Comparison of ENCODE assay signal across 19 cellular contexts in the genomic region with DNA sequence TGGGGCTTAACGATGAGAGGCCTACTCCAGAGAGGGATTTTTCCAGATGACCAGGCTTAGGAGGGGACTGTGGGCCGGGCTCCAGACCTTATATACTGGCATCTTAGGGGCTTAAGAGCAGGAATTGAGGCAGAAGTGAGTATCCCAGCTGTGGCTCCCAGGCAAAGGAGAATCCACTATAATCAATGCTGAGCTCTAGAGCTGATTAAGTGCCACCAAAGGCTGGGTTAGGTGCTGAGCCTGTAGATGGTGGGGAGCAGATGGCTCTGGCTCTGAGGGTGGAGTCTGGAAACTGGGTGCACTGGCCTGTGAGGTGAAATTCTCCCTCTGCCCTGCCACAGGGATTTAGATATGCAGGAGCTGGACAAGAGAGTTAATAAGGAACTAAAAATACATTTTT. TPM values are rescaled to one million over a fixed set of nuclear protein-coding genes. Genes with fewer than 3 reads are reported as not detected.
DNase-seq lines count a peak whose midpoint lies in the region; ATAC-seq and TF ChIP-seq lines count a peak whose summit lies in the region.
"Had no signal": no experiment of that assay in that cellular context is flagged by ENCODE, and none has a peak within 500 bp of the region (broad histone marks: within the 10 kb centered on the region; RNA-seq: fewer than 3 reads in every experiment).

No MANE protein-coding gene starts in this region.

- H3K4me3 ChIP-seq in thoracic aorta = no peak overlapping the region
- H3K4me3 ChIP-seq in HAP-1 = no peak overlapping the region
- H3K4me3 ChIP-seq: body of pancreas, right atrium auricular region, thyroid gland had no signal

- peak overlapping the region; percentile 68 for H3K27ac Mint-ChIP-seq in activated naive CD4-positive, alpha-beta T cell treated with anti-CD3 and anti-CD28 coated beads for 36 hours
- H3K27ac Mint-ChIP-seq in T-helper 17 cell = peak overlapping the region; percentile 93
- H3K27ac Mint-ChIP-seq in immature natural killer cell = peak overlapping the region; percentile 90 to 99 (median 96)
- H3K27ac Mint-ChIP-seq in stimulated activated naive CD8-positive, alpha-beta T cell treated with anti-CD3 and anti-CD28 coated beads, Interleukin-15, amount 100 ng/mL, for 72 hours = peak overlapping the region in 1 of 2 donors; percentile 74

- H3K27me3 ChIP-seq in thoracic aorta (replicated peaks; ENCODE audit: insufficient read depth) = no peaks in the 10 kb centered on the region
- no peaks in the 10 kb centered on the region for H3K27me3 ChIP-seq in HAP-1 (ENCODE audit: low read depth)
- H3K27me3 ChIP-seq: body of pancreas, right atrium auricular region, thyroid gland had no signal

- H3K27me3 Mint-ChIP-seq in activated naive CD4-positive, alpha-beta T cell treated with anti-CD3 and anti-CD28 coated beads for 36 hours (ENCODE audit: low read depth) = no peaks in the 10 kb centered on the region
- H3K27me3 Mint-ChIP-seq in T-helper 17 cell (no peaks in the 10 kb centered on the region), immature natural killer cell (ENCODE audit: low read depth in 3 of 3) (peaks cover 4 to 9% (median 6%) of the 10 kb centered on the region in 3 donors)
- H3K27me3 Mint-ChIP-seq in stimulated activated naive CD8-positive, alpha-beta T cell treated with anti-CD3 and anti-CD28 coated beads, Interleukin-15, amount 100 ng/mL, for 72 hours = no peaks in the 10 kb centered on the region

- in situ Hi-C loops in HAP-1 (cut with MboI; ENCODE audit: low sequenced_read_pairs) = no loop called here

- CTCF ChIA-PET in activated naive CD4-positive, alpha-beta T cell treated with anti-CD3 and anti-CD28 coated beads for 36 hours (lab: Charles Lee) = no interaction called here

- no peak overlapping the region for H3K4me3 Mint-ChIP-seq in activated naive CD4-positive, alpha-beta T cell treated with anti-CD3 and anti-CD28 coated beads for 36 hours
- H3K4me3 Mint-ChIP-seq in T-helper 17 cell = no peak overlapping the region
- H3K4me3 Mint-ChIP-seq in immature natural killer cell = peak overlapping the region; percentile 56 to 91 (median 88)
- peak overlapping the region in 1 of 2 donors; percentile 33 for H3K4me3 Mint-ChIP-seq in stimulated activated naive CD8-positive, alpha-beta T cell treated with anti-CD3 and anti-CD28 coated beads, Interleukin-15, amount 100 ng/mL, for 72 hours

- H3K9me3 Mint-ChIP-seq in activated naive CD4-positive, alpha-beta T cell treated with anti-CD3 and anti-CD28 coated beads for 36 hours = no peaks in the 10 kb centered on the region
- no peaks in the 10 kb centered on the region for H3K9me3 Mint-ChIP-seq in immature natural killer cell
- no peaks in the 10 kb centered on the region for H3K9me3 Mint-ChIP-seq in stimulated activated naive CD8-positive, alpha-beta T cell treated with anti-CD3 and anti-CD28 coated beads, Interleukin-15, amount 100 ng/mL, for 72 hours

- H3K27ac ChIP-seq in thoracic aorta = peak overlapping the region; percentile 20 to 84
- H3K27ac ChIP-seq: right atrium auricular region had no signal

- no peak for DNase-seq in activated naive CD4-positive, alpha-beta T cell treated with anti-CD3 and anti-CD28 coated beads for 36 hours
- no peak for DNase-seq in activated naive CD4-positive, alpha-beta T cell treated with anti-CD3 and anti-CD28 coated beads, Interleukin-2, amount 50 U/mL, for 16 hours
- no peak for DNase-seq in T-helper 17 cell
- DNase-seq in immature natural killer cell = no peak
- no peak for DNase-seq in thoracic aorta (ENCODE audit: low spot score)
- DNase-seq in HAP-1 (ENCODE audit: low spot score in 2 of 2) = no peak
- no peak for DNase-seq in stimulated activated naive CD8-positive, alpha-beta T cell treated with anti-CD3 and anti-CD28 coated beads, Interleukin-15, amount 100 ng/mL, for 72 hours
- DNase-seq: ACHN; activated CD8-positive, alpha-beta memory T cell treated with anti-CD3 and anti-CD28 coated beads for 24 hours; activated gamma-delta T cell; body of pancreas; H7; kidney glomerular epithelial cell; MM.1S; NCI-H1694; SW 1271; thyroid gland had no signal

- H3K36me3 Mint-ChIP-seq in activated naive CD4-positive, alpha-beta T cell treated with anti-CD3 and anti-CD28 coated beads for 36 hours (ENCODE audit: low read depth) = peaks cover 5% of the 10 kb centered on the region
- H3K36me3 Mint-ChIP-seq in T-helper 17 cell (ENCODE audit: low read depth) = no peaks in the 10 kb centered on the region
- peaks cover 0 to 20% (median 6%) of the 10 kb centered on the region in 3 donors for H3K36me3 Mint-ChIP-seq in immature natural killer cell

- no peak for TF ChIP-seq CTCF in thoracic aorta (IDR thresholded peaks at IDR 0.05)

- H3K4me1 ChIP-seq in thoracic aorta (ENCODE audit: control insufficient read depth in 1 of 2, low read depth in 2 of 2) (peaks cover 53 to 71% of the 10 kb centered on the region in 2 donors), HAP-1 (no peaks in the 10 kb centered on the region)

- no peaks in the 10 kb centered on the region for H3K36me3 ChIP-seq in thoracic aorta
- H3K36me3 ChIP-seq in HAP-1 (replicated peaks) = no peaks in the 10 kb centered on the region
- H3K36me3 ChIP-seq: right atrium auricular region, thyroid gland had no signal

- H3K9me3 ChIP-seq in T-helper 17 cell (ENCODE audit: control insufficient read depth, low read length, poor library complexity, severe bottlenecking) = no peaks in the 10 kb centered on the region
- H3K9me3 ChIP-seq in thoracic aorta = no peaks in the 10 kb centered on the region
- H3K9me3 ChIP-seq in HAP-1 = no peaks in the 10 kb centered on the region
- H3K9me3 ChIP-seq: body of pancreas, right atrium auricular region, thyroid gland had no signal

- intact Hi-C loops in activated naive CD4-positive, alpha-beta T cell treated with anti-CD3 and anti-CD28 coated beads for 36 hours (cut with micrococcal nuclease) = no loop called here

- ATAC-seq in T-helper 17 cell (no peak), thoracic aorta (ENCODE audit: insufficient number of reproducible peaks, low FRiP score, low read depth) (no peak), HG03342 (IDR thresholded peaks at IDR 0.05; ENCODE audit: unreplicated experiment) (no peak)
- no peak for ATAC-seq in stimulated activated naive CD8-positive, alpha-beta T cell treated with anti-CD3 and anti-CD28 coated beads, Interleukin-15, amount 100 ng/mL, for 72 hours
- ATAC-seq: body of pancreas had no signal

- H3K4me1 Mint-ChIP-seq in activated naive CD4-positive, alpha-beta T cell treated with anti-CD3 and anti-CD28 coated beads for 36 hours (ENCODE audit: low read depth) = peaks cover 67% of the 10 kb centered on the region
- H3K4me1 Mint-ChIP-seq in T-helper 17 cell (peaks cover 51% of the 10 kb centered on the region), immature natural killer cell (peaks cover 81 to 90% of the 10 kb centered on the region in 2 donors)
- peaks cover 83% of the 10 kb centered on the region for H3K4me1 Mint-ChIP-seq in stimulated activated naive CD8-positive, alpha-beta T cell treated with anti-CD3 and anti-CD28 coated beads, Interleukin-15, amount 100 ng/mL, for 72 hours

RNA-seq across cellular contexts. Expression of a gene that starts 23.2 kb away (rescaled TPM):
- 1 to 10 TPM; 6.4 to 6.9 TPM for total RNA-seq in activated naive CD4-positive, alpha-beta T cell treated with anti-CD3 and anti-CD28 coated beads for 36 hours
- total RNA-seq in T-helper 17 cell (1 to 10 TPM; 4.6 to 5.0 TPM), thoracic aorta (10 to 100 TPM in 1 of 2 donors, 1 to 10 TPM in 1; 5.7 to 13.8 TPM)
- polyA plus RNA-seq in immature natural killer cell = 10 to 100 TPM; 14.5 to 37.5 (median 37.1) TPM

RNA-seq across cellular contexts. Expression of a gene that starts 46.4 kb away (rescaled TPM):
- total RNA-seq in activated naive CD4-positive, alpha-beta T cell treated with anti-CD3 and anti-CD28 coated beads for 36 hours = 10 to 100 TPM; 51.5 to 54.0 TPM
- total RNA-seq in T-helper 17 cell = 10 to 100 TPM; 56.3 to 63.7 TPM
- polyA plus RNA-seq in immature natural killer cell = 10 to 100 TPM in 2 of 3 donors, 1 to 10 TPM in 1; 6.6 to 47.8 (median 12.7) TPM
- 10 to 100 TPM; 25.9 to 43.7 TPM for total RNA-seq in thoracic aorta

Comparison
In these comparisons a context has a peak if more than half of its experiments do, and no peak if none do; other contexts are left out.
1. H3K4me3 Mint-ChIP-seq: peak in immature natural killer cell (5 of 5); none in activated naive CD4-positive, alpha-beta T cell treated with anti-CD3 and anti-CD28 coated beads for 36 hours (single experiment) and T-helper 17 cell (single experiment).